In genomic region chr21:25985990-25986389, GRCh38 we compare ENCODE assay signal across 25 cellular contexts.
DNase-seq lines count a peak whose midpoint lies in the region; ATAC-seq, FAIRE-seq and TF ChIP-seq lines count a peak whose summit lies in the region.
"Had no signal": no experiment of that assay in that cellular context is flagged by ENCODE, and none has a peak within 500 bp of the region (broad histone marks: within the 10 kb centered on the region; RNA-seq: fewer than 3 reads in every experiment).

No MANE protein-coding gene starts in this region.

- H3K4ac ChIP-seq in H9 (ENCODE audit: low read depth, low read length): no peak overlapping the region

- H3K18ac ChIP-seq in H9 (ENCODE audit: insufficient read length, low read depth, low read length): no peak overlapping the region

- H2AFZ ChIP-seq in H9 (ENCODE audit: low read length) (no peak overlapping the region), endothelial cell of umbilical vein (ENCODE audit: low read depth, low read length) (no peak overlapping the region), osteoblast (ENCODE audit: low read length) (no peak overlapping the region)

- H3K14ac ChIP-seq in H9 (ENCODE audit: insufficient read depth, low read length): no peak overlapping the region

- H3K9ac ChIP-seq in H9 (ENCODE audit: extremely low read depth, insufficient read length, low read length): no peak overlapping the region
- no peak overlapping the region for H3K9ac ChIP-seq in endothelial cell of umbilical vein (replicated peaks; ENCODE audit: extremely low read depth, insufficient read depth, low read length)
- H3K9ac ChIP-seq: BLaER1 had no signal

- H3K9me3 ChIP-seq in H9 (ENCODE audit: control insufficient read depth, low read depth, low read length) (no peaks in the 10 kb centered on the region), endothelial cell of umbilical vein (replicated peaks; ENCODE audit: control insufficient read depth, insufficient read depth, low read length) (no peaks in the 10 kb centered on the region), osteoblast (ENCODE audit: low read depth, low read length) (no peaks in the 10 kb centered on the region)
- H3K9me3 ChIP-seq: BLaER1, SJSA1 had no signal

- H2BK120ac ChIP-seq in H9 (ENCODE audit: low read depth, low read length, poor library complexity, severe bottlenecking): no peak overlapping the region

- no peak overlapping the region for H3T11ph ChIP-seq in H9 (ENCODE audit: low read length)

- H3K36me3 Mint-ChIP-seq in H9 (ENCODE audit: insufficient read depth in 1 of 3, low read depth in 3 of 3) (peaks cover 25 to 31% (median 25%) of the 10 kb centered on the region in 3 experiments; a peak in 6 of 7 replicates), progenitor cell of endocrine pancreas (ENCODE audit: insufficient read depth) (peaks cover 33% of the 10 kb centered on the region)

- H3K4me1 ChIP-seq in H9 (ENCODE audit: insufficient read depth, low read length): peaks cover 14% of the 10 kb centered on the region; the same call in 1 of the 2 replicates
- peaks cover 54% of the 10 kb centered on the region for H3K4me1 ChIP-seq in endothelial cell of umbilical vein (ENCODE audit: control insufficient read depth, extremely low read depth, insufficient read depth, low read length)
- H3K4me1 ChIP-seq in osteoblast (ENCODE audit: insufficient read depth, low read length): no peaks in the 10 kb centered on the region

- ATAC-seq in GM21737 (IDR thresholded peaks at IDR 0.05; ENCODE audit: unreplicated experiment): no peak
- ATAC-seq: K562 had no signal

- H3K27me3 Mint-ChIP-seq in H9 (ENCODE audit: low read depth) (no peaks in the 10 kb centered on the region; the same call in 1 of the 2 replicates), progenitor cell of endocrine pancreas (no peaks in the 10 kb centered on the region)
- H3K27me3 Mint-ChIP-seq: CD4-positive, CD25-positive, alpha-beta regulatory T cell had no signal

- no CpG with 5 or more reads among the region's 3 CpGs for WGBS in H9 (ENCODE audit: extremely low coverage, insufficient read length, low lambda C conversion rate)

- H3K4me2 ChIP-seq in H9 (ENCODE audit: insufficient read depth, insufficient read length, low read length) (no peak overlapping the region), endothelial cell of umbilical vein (ENCODE audit: insufficient read depth, low read length) (no peak overlapping the region), osteoblast (ENCODE audit: insufficient read depth, low read length) (no peak overlapping the region)
- H3K4me2 ChIP-seq: BLaER1 had no signal

- H3K79me1 ChIP-seq in H9 (ENCODE audit: insufficient read depth, low read depth, low read length, poor library complexity, severe bottlenecking): no peaks in the 10 kb centered on the region

- no peaks in the 10 kb centered on the region for H3K23me2 ChIP-seq in H9 (ENCODE audit: insufficient read length, low read depth, low read length, poor library complexity, severe bottlenecking)

- H4K8ac ChIP-seq in H9 (replicated peaks; ENCODE audit: insufficient read length, low read depth, low read length): no peak overlapping the region

- no peaks in the 10 kb centered on the region for H3K27me3 ChIP-seq in H9 (ENCODE audit: insufficient read depth, low read length)
- H3K27me3 ChIP-seq in endothelial cell of umbilical vein (ENCODE audit: control insufficient read depth in 2 of 2, insufficient read depth in 2 of 2, low read length in 2 of 2): no peaks in the 10 kb centered on the region
- no peaks in the 10 kb centered on the region for H3K27me3 ChIP-seq in osteoblast (ENCODE audit: insufficient read depth, low read length)
- H3K27me3 ChIP-seq: BLaER1, SJSA1 had no signal

- intact Hi-C loops in endothelial cell of umbilical vein (cut with micrococcal nuclease): loop anchor here (10.0 kb wide), 1 partner anchor 859 kb away; the partner anchor contains the start of gene ADAMTS1

- H3K4me3 ChIP-seq in endothelial cell of umbilical vein (replicated peaks in 1 of 3; ENCODE audit: insufficient read depth in 1 of 3, low read depth in 1 of 3, low read length in 3 of 3): no peak overlapping the region
- no peak overlapping the region for H3K4me3 ChIP-seq in osteoblast (ENCODE audit: insufficient read depth, low read length)
- H3K4me3 ChIP-seq: BLaER1, K562, SJSA1 had no signal

- no peak for TF ChIP-seq POLR2A in endothelial cell of umbilical vein (IDR thresholded peaks at IDR 0.05; ENCODE audit: low read depth, low read length)

- H3K56ac ChIP-seq in H9 (ENCODE audit: insufficient read length, low read depth, low read length): no peak overlapping the region

- H3K79me2 ChIP-seq in H9 (ENCODE audit: insufficient read depth, low read length): no peaks in the 10 kb centered on the region
- peaks cover 20% of the 10 kb centered on the region for H3K79me2 ChIP-seq in endothelial cell of umbilical vein (ENCODE audit: control insufficient read depth, insufficient read depth, low read length)
- no peaks in the 10 kb centered on the region for H3K79me2 ChIP-seq in osteoblast (ENCODE audit: insufficient read depth, low read length)

- dilution Hi-C loops in endothelial cell of umbilical vein (cut with MboI; ENCODE audit: extremely low pct_ligation_motif_present, low sequenced_read_pairs): no loop called here

- no peak overlapping the region for H2BK15ac ChIP-seq in H9 (ENCODE audit: low read depth, low read length)

- no peak overlapping the region for H2BK12ac ChIP-seq in H9 (ENCODE audit: insufficient read length, low read depth, low read length)

- H4K20me1 ChIP-seq in H9 (ENCODE audit: control insufficient read depth, insufficient read depth, insufficient read length) (no peaks in the 10 kb centered on the region), endothelial cell of umbilical vein (replicated peaks; ENCODE audit: control insufficient read depth, extremely low read depth, insufficient read depth, low read length) (no peaks in the 10 kb centered on the region), osteoblast (ENCODE audit: insufficient read depth, low read length) (no peaks in the 10 kb centered on the region)
- H4K20me1 ChIP-seq: BLaER1 had no signal

- CTCF ChIA-PET in endothelial cell of umbilical vein (lab: Charles Lee): interaction anchor here (0.9 to 1.0 kb wide), 3 partner anchors 25 to 100 kb away, joined by 3 to 4 read pairs (median 3); no protein-coding TSS in a partner anchor

- H3K27ac ChIP-seq in H9 (ENCODE audit: insufficient read length, low read depth, low read length) (no peak overlapping the region), angular gyrus (ENCODE audit: low read depth, low read length) (peak overlapping the region; percentile 11), endothelial cell of umbilical vein (ENCODE audit: insufficient read depth, low read depth, low read length) (peak overlapping the region; percentile 38), osteoblast (ENCODE audit: low read depth, low read length) (no peak overlapping the region)
- H3K27ac ChIP-seq: BLaER1, SJSA1 had no signal

- H3K9me3 Mint-ChIP-seq in H9 (no peaks in the 10 kb centered on the region), progenitor cell of endocrine pancreas (ENCODE audit: low read depth) (no peaks in the 10 kb centered on the region)

- H2BK5ac ChIP-seq in H9 (ENCODE audit: insufficient read length, low read length): no peak overlapping the region

- H3K4me3 Mint-ChIP-seq in H9: no peak overlapping the region
- H3K4me3 Mint-ChIP-seq in progenitor cell of endocrine pancreas (ENCODE audit: low read depth): no peak overlapping the region
- H3K4me3 Mint-ChIP-seq: CD4-positive, CD25-positive, alpha-beta regulatory T cell had no signal

- no TSS peak for BruUV-seq in endothelial cell of umbilical vein (replicated peaks; lab: Mats Ljungman, UMichigan)

- DNase-seq in H9 (no peak), endothelial cell of umbilical vein (ENCODE audit: low read depth, low spot score) (no peak), progenitor cell of endocrine pancreas (ENCODE audit: low spot score, unreplicated experiment) (no peak), NCI-H2029 treated with DMSO at 0.1 percent for 48 hours (lab: John Stamatoyannopoulos, UW) (no peak), osteoblast (ENCODE audit: insufficient read length, low spot score, missing footprints) (no peak), DMS153 treated with DMSO at 0.1 percent for 48 hours (lab: John Stamatoyannopoulos, UW; ENCODE audit: unreplicated experiment) (no peak)
- DNase-seq: CD4-positive, CD25-positive, alpha-beta regulatory T cell; DMS53; H7; MV-4-11; NCI-H1105; NCI-H1436 treated with DMSO at 0.1 percent for 48 hours; NCI-H1930; NCI-H446 treated with DMSO at 0.1 percent for 48 hours; NCI-H526 treated with DMSO at 0.1 percent for 48 hours; Right ventricle myocardium superior; RPMI8226 had no signal

- H3K23ac ChIP-seq in H9 (ENCODE audit: insufficient read length, low read depth, low read length): no peak overlapping the region

- H3K27ac Mint-ChIP-seq in H9 (peak overlapping the region; percentile 63 to 87 (median 78); a peak in 4 of 7 replicates), progenitor cell of endocrine pancreas (peak overlapping the region; percentile 82)
- H3K27ac Mint-ChIP-seq: CD4-positive, CD25-positive, alpha-beta regulatory T cell had no signal

- H3K4me1 Mint-ChIP-seq in H9: peaks cover 40 to 43% of the 10 kb centered on the region in 2 experiments
- H3K4me1 Mint-ChIP-seq in progenitor cell of endocrine pancreas (ENCODE audit: low read depth): peaks cover 11% of the 10 kb centered on the region
- H3K4me1 Mint-ChIP-seq: CD4-positive, CD25-positive, alpha-beta regulatory T cell had no signal

- no peak overlapping the region for H4K5ac ChIP-seq in H9 (ENCODE audit: insufficient read length, low read depth, low read length)

- no peak overlapping the region for H2AK5ac ChIP-seq in H9 (ENCODE audit: insufficient read length, low read length)

- H2BK20ac ChIP-seq in H9 (ENCODE audit: low read depth, low read length, poor library complexity, severe bottlenecking): no peak overlapping the region

- POLR2A ChIA-PET in endothelial cell of umbilical vein (lab: Charles Lee): no interaction called here

- FAIRE-seq in endothelial cell of umbilical vein (lab: Jason Lieb, UNC): no peak
- FAIRE-seq: A204.1, D721Med, GM18507, K562 had no signal

- no peaks in the 10 kb centered on the region for H3K9me1 ChIP-seq in endothelial cell of umbilical vein (replicated peaks; ENCODE audit: control insufficient read depth, extremely low read depth, insufficient read depth, low read length)

- TF ChIP-seq CTCF in H9 (conservative IDR thresholded peaks at IDR 0.05) (no peak), endothelial cell of umbilical vein (IDR thresholded peaks at IDR 0.05; ENCODE audit: extremely low read depth in 1 of 2, insufficient read depth in 1 of 2, low read depth in 1 of 2, low read length in 2 of 2) (no peak), progenitor cell of endocrine pancreas (IDR thresholded peaks at IDR 0.05; ENCODE audit: unreplicated experiment) (no peak), osteoblast (IDR thresholded peaks at IDR 0.05; ENCODE audit: extremely low read depth, low read depth, low read length) (no peak)

- H3K36me3 ChIP-seq in endothelial cell of umbilical vein (ENCODE audit: control insufficient read depth in 2 of 2, extremely low read depth in 1 of 2, insufficient read depth in 2 of 2, low read length in 2 of 2) (peaks cover 4 to 7% of the 10 kb centered on the region in 2 experiments), osteoblast (ENCODE audit: insufficient read depth, low read length) (peaks cover 10% of the 10 kb centered on the region)

- no peak overlapping the region for H4K91ac ChIP-seq in H9 (ENCODE audit: insufficient read length, low read depth, low read length)

Comparison
In these comparisons a context has a peak if more than half of its experiments do, and no peak if none do; other contexts are left out.
1. H3K27ac ChIP-seq: peak in angular gyrus (single experiment) and endothelial cell of umbilical vein (single experiment); none in H9 (single experiment) and osteoblast (single experiment).